ENCODE assay signal across 21 cellular contexts in genomic region chr2:223935459-223936125, GRCh38. TPM values are rescaled to one million over a fixed set of nuclear protein-coding genes. Genes with fewer than 3 reads are reported as not detected.
DNase-seq lines count a peak whose midpoint lies in the region; ATAC-seq and TF ChIP-seq lines count a peak whose summit lies in the region.
"Had no signal": no experiment of that assay in that cellular context is flagged by ENCODE, and none has a peak within 500 bp of the region (broad histone marks: within the 10 kb centered on the region; RNA-seq: fewer than 3 reads in every experiment).

No MANE protein-coding gene starts in this region.

- TF ChIP-seq CTCF in HCT116 (IDR thresholded peaks at IDR 0.05 in 2 of 3, conservative IDR thresholded peaks at IDR 0.05 in 1 of 3; ENCODE audit: borderline replicate concordance in 1 of 3, insufficient read depth in 1 of 3, low read depth in 2 of 3, low read length in 2 of 3) (no peak), gastrocnemius medialis (IDR thresholded peaks at IDR 0.05 in 4 of 5, conservative IDR thresholded peaks at IDR 0.05 in 1 of 5) (no peak), tibial nerve (IDR thresholded peaks at IDR 0.05) (no peak)

- H3K27me3 Mint-ChIP-seq in activated naive CD4-positive, alpha-beta T cell treated with anti-CD3 and anti-CD28 coated beads for 36 hours (ENCODE audit: low read depth): no peaks in the 10 kb centered on the region
- H3K27me3 Mint-ChIP-seq in activated naive CD8-positive, alpha-beta T cell treated with anti-CD3 and anti-CD28 coated beads, Interleukin-2, amount 10 ng/mL, durations not matched to agents 7 days and 5 days: no peaks in the 10 kb centered on the region
- H3K27me3 Mint-ChIP-seq: central memory CD8-positive, alpha-beta T cell had no signal

- no TSS peak for BruUV-seq in HCT116 (replicated peaks; lab: Mats Ljungman, UMichigan)

- H4K20me1 ChIP-seq in HCT116 (ENCODE audit: insufficient read depth): no peaks in the 10 kb centered on the region; the same call in 1 of the 2 replicates

- no peaks in the 10 kb centered on the region for H3K9me2 ChIP-seq in HCT116 (ENCODE audit: insufficient read depth)

- no peak overlapping the region for H3K4me3 Mint-ChIP-seq in activated naive CD4-positive, alpha-beta T cell treated with anti-CD3 and anti-CD28 coated beads for 36 hours
- no peak overlapping the region for H3K4me3 Mint-ChIP-seq in activated naive CD8-positive, alpha-beta T cell treated with anti-CD3 and anti-CD28 coated beads, Interleukin-2, amount 10 ng/mL, durations not matched to agents 7 days and 5 days
- H3K4me3 Mint-ChIP-seq: central memory CD8-positive, alpha-beta T cell; neural crest cell had no signal

- no peak overlapping the region for H3K9ac ChIP-seq in HCT116 (ENCODE audit: low read length)
- H3K9ac ChIP-seq: KMS-11 had no signal

- TF ChIP-seq RAD21 in HCT116 (IDR thresholded peaks at IDR 0.05; ENCODE audit: low read depth): no peak

- intact Hi-C loops in activated naive CD4-positive, alpha-beta T cell treated with anti-CD3 and anti-CD28 coated beads for 36 hours (cut with micrococcal nuclease): no loop called here
- intact Hi-C loops in HCT116 (cut with micrococcal nuclease) (no loop called here), gastrocnemius medialis (cut with DNase I; ENCODE audit: low total_unique reads) (no loop called here), Right ventricle myocardium superior (cut with DNase I) (no loop called here)

- TF ChIP-seq EP300 in tibial nerve (IDR thresholded peaks at IDR 0.05): no peak

- no peak for DNase-seq in activated naive CD4-positive, alpha-beta T cell treated with anti-CD3 and anti-CD28 coated beads for 36 hours
- DNase-seq in activated naive CD4-positive, alpha-beta T cell treated with anti-CD3 and anti-CD28 coated beads, Interleukin-2, amount 50 U/mL, for 72 hours (ENCODE audit: low spot score in 2 of 2): no peak
- DNase-seq in HCT116 (ENCODE audit: low read depth, low spot score) (no peak), gastrocnemius medialis (no peak), SKM-1 (lab: John Stamatoyannopoulos, UW; ENCODE audit: unreplicated experiment) (no peak), tibial nerve (ENCODE audit: low spot score in 2 of 2) (no peak), Right ventricle myocardium superior (no peak)
- DNase-seq in activated naive CD8-positive, alpha-beta T cell treated with anti-CD3 and anti-CD28 coated beads, Interleukin-2, amount 10 ng/mL, durations not matched to agents 7 days and 5 days: no peak
- DNase-seq: activated CD4-positive, CD25-positive, alpha-beta regulatory T cell; activated gamma-delta T cell; anterior cingulate cortex; DMS 273 treated with DMSO at 0.1 percent for 48 hours; NCI-H1436 treated with DMSO at 0.1 percent for 48 hours; NCI-H524; NK-92 treated with Interleukin-12 subunit alpha and Interleukin-12 subunit beta, amount 100 ng/mL, for 24 hours; T-helper 9 cell had no signal

- H3K4me1 Mint-ChIP-seq in activated naive CD4-positive, alpha-beta T cell treated with anti-CD3 and anti-CD28 coated beads for 36 hours (ENCODE audit: low read depth): peaks cover 60% of the 10 kb centered on the region
- peaks cover 49% of the 10 kb centered on the region for H3K4me1 Mint-ChIP-seq in activated naive CD8-positive, alpha-beta T cell treated with anti-CD3 and anti-CD28 coated beads, Interleukin-2, amount 10 ng/mL, durations not matched to agents 7 days and 5 days

- H3K27ac ChIP-seq in HCT116 (ENCODE audit: low read depth, low read length) (no peak overlapping the region), gastrocnemius medialis (peak overlapping the region; percentile 23 to 80 (median 72)), tibial nerve (no peak overlapping the region)
- H3K27ac ChIP-seq: C4-2B, KMS-11, vagina had no signal

- no peak overlapping the region for H3K4me3 ChIP-seq in HCT116 (replicated peaks in 1 of 2; ENCODE audit: low read depth in 1 of 2, low read length in 2 of 2)
- H3K4me3 ChIP-seq in gastrocnemius medialis: no peak overlapping the region
- no peak overlapping the region for H3K4me3 ChIP-seq in tibial nerve
- H3K4me3 ChIP-seq: vagina had no signal

- H3K9me3 Mint-ChIP-seq in activated naive CD4-positive, alpha-beta T cell treated with anti-CD3 and anti-CD28 coated beads for 36 hours: peaks cover 12% of the 10 kb centered on the region
- H3K9me3 Mint-ChIP-seq in activated naive CD4-positive, alpha-beta T cell treated with anti-CD3 and anti-CD28 coated beads, Interleukin-2, amount 50 U/mL, for 72 hours: peaks cover 0 to 9% of the 10 kb centered on the region in 2 donors
- no peaks in the 10 kb centered on the region for H3K9me3 Mint-ChIP-seq in activated naive CD8-positive, alpha-beta T cell treated with anti-CD3 and anti-CD28 coated beads, Interleukin-2, amount 10 ng/mL, durations not matched to agents 7 days and 5 days
- H3K9me3 Mint-ChIP-seq: central memory CD8-positive, alpha-beta T cell; neural crest cell had no signal

- H3K79me2 ChIP-seq in HCT116 (ENCODE audit: insufficient read depth, low read length): peaks cover 90% of the 10 kb centered on the region

- CTCF ChIA-PET in activated naive CD4-positive, alpha-beta T cell treated with anti-CD3 and anti-CD28 coated beads for 36 hours (lab: Charles Lee): interaction anchor here (1.5 to 1.6 kb wide), 2 partner anchors 8 to 34 kb away, joined by 5 to 7 read pairs; no protein-coding TSS in a partner anchor
- CTCF ChIA-PET in HCT116 (lab: Charles Lee): no interaction called here

- H3K36me3 Mint-ChIP-seq in activated naive CD4-positive, alpha-beta T cell treated with anti-CD3 and anti-CD28 coated beads for 36 hours (ENCODE audit: low read depth): peaks cover 13% of the 10 kb centered on the region
- H3K36me3 Mint-ChIP-seq in activated naive CD4-positive, alpha-beta T cell treated with anti-CD3 and anti-CD28 coated beads, Interleukin-2, amount 50 U/mL, for 72 hours: peaks cover 11 to 38% of the 10 kb centered on the region in 2 donors
- H3K36me3 Mint-ChIP-seq in activated naive CD8-positive, alpha-beta T cell treated with anti-CD3 and anti-CD28 coated beads, Interleukin-2, amount 10 ng/mL, durations not matched to agents 7 days and 5 days: peaks cover 24% of the 10 kb centered on the region

- no peak overlapping the region for H2AFZ ChIP-seq in HCT116 (ENCODE audit: low read depth, low read length, poor library complexity, severe bottlenecking)

- no peak for ATAC-seq in activated naive CD4-positive, alpha-beta T cell treated with anti-CD3 and anti-CD28 coated beads, Interleukin-2, amount 50 U/mL, for 72 hours
- ATAC-seq in HCT116 (no peak), gastrocnemius medialis (no peak), Right ventricle myocardium superior (ENCODE audit: poor library complexity) (no peak)
- ATAC-seq in activated naive CD8-positive, alpha-beta T cell treated with anti-CD3 and anti-CD28 coated beads, Interleukin-2, amount 10 ng/mL, durations not matched to agents 7 days and 5 days (ENCODE audit: low read depth): no peak

- peak overlapping the region; percentile 48 for H3K27ac Mint-ChIP-seq in activated naive CD4-positive, alpha-beta T cell treated with anti-CD3 and anti-CD28 coated beads for 36 hours
- peak overlapping the region in 1 of 2 donors; percentile 11 for H3K27ac Mint-ChIP-seq in activated naive CD4-positive, alpha-beta T cell treated with anti-CD3 and anti-CD28 coated beads, Interleukin-2, amount 50 U/mL, for 72 hours
- peak overlapping the region; percentile 21 for H3K27ac Mint-ChIP-seq in activated naive CD8-positive, alpha-beta T cell treated with anti-CD3 and anti-CD28 coated beads, Interleukin-2, amount 10 ng/mL, durations not matched to agents 7 days and 5 days

- POLR2A ChIA-PET in HCT116 (lab: Charles Lee): no interaction called here
- POLR2A ChIA-PET in activated naive CD8-positive, alpha-beta T cell treated with anti-CD3 and anti-CD28 coated beads, Interleukin-2, amount 10 ng/mL, durations not matched to agents 7 days and 5 days (lab: Charles Lee): interaction anchor here (2.1 kb wide), 1 partner anchor 10 kb away, joined by 15 read pairs; the partner anchor contains the start of gene WDFY1

- H3K4me1 ChIP-seq in HCT116 (ENCODE audit: control insufficient read depth in 1 of 2, insufficient read depth in 2 of 2, low read length in 2 of 2) (peaks cover 21 to 51% of the 10 kb centered on the region in 2 experiments), gastrocnemius medialis (peaks cover 70 to 77% of the 10 kb centered on the region in 2 donors), tibial nerve (peaks cover 0 to 75% (median 35%) of the 10 kb centered on the region in 4 donors)

- RAD21 ChIA-PET in HCT116 (lab: Charles Lee; ENCODE audit: low non-redundant PET in 1 of 2, low total read pairs in 2 of 2, uncharacterized antibody in 2 of 2, unreplicated experiment in 2 of 2): no interaction called here

- H3K27me3 ChIP-seq in HCT116 (ENCODE audit: insufficient read depth, low read length) (no peaks in the 10 kb centered on the region), gastrocnemius medialis (no peaks in the 10 kb centered on the region), tibial nerve (no peaks in the 10 kb centered on the region)
- H3K27me3 ChIP-seq: vagina had no signal

- H3K36me3 ChIP-seq in HCT116 (ENCODE audit: control insufficient read depth in 1 of 2, insufficient read depth in 2 of 2, low read length in 2 of 2) (no peaks in the 10 kb centered on the region), gastrocnemius medialis (no peaks in the 10 kb centered on the region), tibial nerve (no peaks in the 10 kb centered on the region)
- H3K36me3 ChIP-seq: vagina had no signal

- peak overlapping the region; percentile 64 for H3K4me2 ChIP-seq in HCT116 (ENCODE audit: low read length)
- H3K4me2 ChIP-seq: KMS-11 had no signal

- H3K9me3 ChIP-seq in HCT116 (ENCODE audit: control insufficient read depth in 1 of 2, insufficient read depth in 1 of 2, low read depth in 1 of 2, low read length in 2 of 2): no peaks in the 10 kb centered on the region
- no peaks in the 10 kb centered on the region for H3K9me3 ChIP-seq in gastrocnemius medialis
- no peaks in the 10 kb centered on the region for H3K9me3 ChIP-seq in tibial nerve
- H3K9me3 ChIP-seq: vagina had no signal

- in situ Hi-C loops in gastrocnemius medialis (cut with MboI; ENCODE audit: low sequenced_read_pairs in 4 of 4): no loop called here

- no peak for TF ChIP-seq POLR2A in HCT116 (IDR thresholded peaks at IDR 0.05; ENCODE audit: borderline replicate concordance, extremely low read depth, insufficient read depth, insufficient read length)
- TF ChIP-seq POLR2A in gastrocnemius medialis (IDR thresholded peaks at IDR 0.05): no peak
- no peak for TF ChIP-seq POLR2A in tibial nerve (IDR thresholded peaks at IDR 0.05)

RNA-seq across cellular contexts. Expression of gene WDFY1, which starts 9.5 kb away (rescaled TPM):
- 10 to 100 TPM; 39.4 to 39.9 TPM for total RNA-seq in activated naive CD4-positive, alpha-beta T cell treated with anti-CD3 and anti-CD28 coated beads for 36 hours
- 10 to 100 TPM; 22.5 to 49.2 TPM for total RNA-seq in activated naive CD4-positive, alpha-beta T cell treated with anti-CD3 and anti-CD28 coated beads, Interleukin-2, amount 50 U/mL, for 72 hours
- total RNA-seq in HCT116 (2021; ENCODE audit: unreplicated experiment) (44.7 TPM), gastrocnemius medialis (10 to 100 TPM; 12.0 to 25.7 (median 17.1) TPM), tibial nerve (10 to 100 TPM; 33.1 to 61.8 (median 50.4) TPM), Right ventricle myocardium superior (10.8 TPM)
- polyA plus RNA-seq in HCT116 (2012): 41.8 and 56.0 TPM in 2 replicates
- 10 to 100 TPM; 58.8 to 59.1 TPM for total RNA-seq in activated naive CD8-positive, alpha-beta T cell treated with anti-CD3 and anti-CD28 coated beads, Interleukin-2, amount 10 ng/mL, durations not matched to agents 7 days and 5 days

RNA-seq across cellular contexts. Expression of gene MRPL44, which starts 21.7 kb away (rescaled TPM):
- 10 to 100 TPM; 39.1 to 41.3 TPM for total RNA-seq in activated naive CD4-positive, alpha-beta T cell treated with anti-CD3 and anti-CD28 coated beads for 36 hours
- total RNA-seq in activated naive CD4-positive, alpha-beta T cell treated with anti-CD3 and anti-CD28 coated beads, Interleukin-2, amount 50 U/mL, for 72 hours: 10 to 100 TPM; 39.5 to 52.2 TPM
- total RNA-seq in HCT116 (2021; ENCODE audit: unreplicated experiment): 45.8 TPM
- polyA plus RNA-seq in HCT116 (2012): 18.2 and 24.1 TPM in 2 replicates
- 10 to 100 TPM; 28.3 to 29.0 TPM for total RNA-seq in activated naive CD8-positive, alpha-beta T cell treated with anti-CD3 and anti-CD28 coated beads, Interleukin-2, amount 10 ng/mL, durations not matched to agents 7 days and 5 days
- total RNA-seq in gastrocnemius medialis: 10 to 100 TPM; 25.8 to 40.6 (median 33.7) TPM
- 10 to 100 TPM; 17.7 to 27.3 (median 20.2) TPM for total RNA-seq in tibial nerve
- 33.9 TPM for total RNA-seq in Right ventricle myocardium superior

Comparison
In these comparisons a context has a peak if more than half of its experiments do, and no peak if none do; other contexts are left out.
1. H3K27ac ChIP-seq: peak in gastrocnemius medialis (4 of 4); none in HCT116 (single experiment) and tibial nerve (0 of 4).